8 cellular contexts compared by ENCODE assay signal in the genomic region with DNA sequence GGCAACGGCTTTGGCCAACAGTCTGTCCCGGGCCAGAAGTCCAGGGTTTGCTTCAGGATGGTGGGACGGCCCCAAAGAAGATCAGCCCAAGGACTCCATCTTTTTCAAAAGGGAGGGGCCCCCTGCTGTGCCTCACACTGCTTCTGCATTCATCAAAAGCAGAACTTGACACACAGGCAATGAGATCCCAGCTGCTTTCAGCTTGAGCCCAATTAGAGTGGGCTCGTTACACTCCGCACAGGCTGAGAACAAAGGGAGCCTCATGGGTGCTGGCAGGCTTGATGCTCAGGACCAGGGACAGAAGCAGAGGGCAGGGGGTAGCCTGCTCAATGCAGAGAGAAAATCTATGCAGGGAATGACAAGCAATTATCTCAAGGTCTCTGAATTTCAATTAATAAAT. TPM values are rescaled to one million over a fixed set of nuclear protein-coding genes. Genes with fewer than 3 reads are reported as not detected.
DNase-seq lines count a peak whose midpoint lies in the region; ATAC-seq and TF ChIP-seq lines count a peak whose summit lies in the region.

No MANE protein-coding gene starts in this region.

- intact Hi-C loops in ovary (cut with DNase I): no loop called here

- H3K4me1 Mint-ChIP-seq in mesothelial cell of epicardium: peaks cover 10% of the 10 kb centered on the region

- no peaks in the 10 kb centered on the region for H3K27me3 Mint-ChIP-seq in mesothelial cell of epicardium (ENCODE audit: low read depth)

- no peaks in the 10 kb centered on the region for H3K9me3 Mint-ChIP-seq in mesothelial cell of epicardium

- ATAC-seq in GM18519 (IDR thresholded peaks at IDR 0.05; ENCODE audit: low FRiP score, unreplicated experiment) (peak; percentile 34), HG02852 (IDR thresholded peaks at IDR 0.05; ENCODE audit: unreplicated experiment) (peak; percentile 61)

- peaks cover 9% of the 10 kb centered on the region for H3K4me1 ChIP-seq in ovary (ENCODE audit: insufficient read depth)

- no peak overlapping the region for H3K4me3 Mint-ChIP-seq in mesothelial cell of epicardium

- TF ChIP-seq CTCF in mesothelial cell of epicardium (IDR thresholded peaks at IDR 0.05; ENCODE audit: unreplicated experiment): no peak
- no peak for TF ChIP-seq CTCF in ovary (IDR thresholded peaks at IDR 0.05)

- no peak overlapping the region for H3K4me3 ChIP-seq in ovary

- H3K27ac ChIP-seq in ovary: no peak overlapping the region

- no peak for TF ChIP-seq POLR2A in ovary (IDR thresholded peaks at IDR 0.05)

- TF ChIP-seq EP300 in ovary (IDR thresholded peaks at IDR 0.05): no peak

- WGBS in ovary, 3 donors: 18 to 47% (median 29%) methylated on average over 5 of the region's 5 CpGs

- no peaks in the 10 kb centered on the region for H3K36me3 ChIP-seq in ovary

- DNase-seq in NCI-H69 (lab: John Stamatoyannopoulos, UW) (peak; percentile 93), left kidney (ENCODE audit: low read depth, low spot score) (peak; percentile 61), mesothelial cell of epicardium (ENCODE audit: low spot score in 2 of 2, unreplicated experiment in 2 of 2) (no peak), ovary (no peak), kidney tubule cell (ENCODE audit: low spot score) (no peak), NCI-H2196 (lab: John Stamatoyannopoulos, UW; ENCODE audit: unreplicated experiment) (no peak)

- no peak overlapping the region for H3K27ac Mint-ChIP-seq in mesothelial cell of epicardium

- no peaks in the 10 kb centered on the region for H3K36me3 Mint-ChIP-seq in mesothelial cell of epicardium

- H3K9me3 ChIP-seq in ovary: no peaks in the 10 kb centered on the region

- H3K27me3 ChIP-seq in ovary: no peaks in the 10 kb centered on the region

RNA-seq across cellular contexts. Expression of gene VOPP1, which starts 45.5 kb away (rescaled TPM):
- total RNA-seq in mesothelial cell of epicardium (42.4 to 43.1 TPM (median 42.8 TPM) in 3 replicates), ovary (10 to 100 TPM; 28.0 to 52.1 (median 48.9) TPM)
- polyA plus RNA-seq in ovary: 10 to 100 TPM; 33.9 to 44.0 TPM

Comparison
In these comparisons a context has a peak if more than half of its experiments do, and no peak if none do; other contexts are left out.
1. DNase-seq: peak in NCI-H69 (single experiment) and left kidney (single experiment); none in mesothelial cell of epicardium (0 of 2), ovary (0 of 5), kidney tubule cell (single experiment) and NCI-H2196 (single experiment).